In the genomic region with DNA sequence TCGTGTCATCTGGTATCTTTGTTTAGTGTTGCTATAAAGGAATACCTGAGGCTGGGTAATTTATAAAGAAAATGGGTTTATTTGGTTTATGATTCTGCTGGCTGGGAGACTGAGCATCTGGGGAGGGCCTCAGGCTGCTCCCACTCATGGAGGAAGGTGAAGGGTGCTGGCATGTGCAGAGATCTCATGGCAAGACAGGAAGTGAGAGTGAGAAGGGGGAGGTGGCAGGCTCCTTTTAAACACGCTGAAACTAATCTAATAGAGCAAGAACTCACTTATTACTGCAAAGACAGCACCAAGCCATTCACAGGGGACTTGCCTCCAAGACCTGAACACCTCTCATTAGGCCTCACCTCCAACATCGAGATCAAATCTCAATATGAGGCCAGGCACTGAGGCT, we compare ENCODE assay signal across 14 cellular contexts. TPM values are rescaled to one million over a fixed set of nuclear protein-coding genes. Genes with fewer than 3 reads are reported as not detected.
"Had no signal": no experiment of that assay in that cellular context is flagged by ENCODE, and none has a peak within 500 bp of the region (broad histone marks: within the 10 kb centered on the region; RNA-seq: fewer than 3 reads in every experiment).

No MANE protein-coding gene starts in this region.

- H3K36me3 ChIP-seq: heart right ventricle, left lung, sigmoid colon had no signal

- H3K4me3 ChIP-seq: body of pancreas, coronary artery, heart right ventricle, left lung, sigmoid colon had no signal

- ATAC-seq: body of pancreas; heart right ventricle; left lung; natural killer cell treated with Interleukin-12 subunit alpha and Interleukin-12 subunit beta and Interleukin-15 and Interleukin-18, amount 100 ng/mL, for 72 hours had no signal

- H3K9me3 ChIP-seq: body of pancreas, heart right ventricle, left lung, sigmoid colon had no signal

- DNase-seq: activated CD4-positive, alpha-beta T cell treated with anti-CD3 and anti-CD28 coated beads, Interleukin-2, amount 50 U/mL, for 1 hour; body of pancreas; central memory CD4-positive, alpha-beta T cell; effector memory CD4-positive, alpha-beta T cell; heart right ventricle; left lung; sigmoid colon; stimulated activated CD4-positive, alpha-beta T cell treated with anti-CD3 and anti-CD28 coated beads, Interleukin-2, amount 100 ng/mL, for 24 hours; stimulated activated naive CD4-positive, alpha-beta T cell had no signal

- H3K4me1 ChIP-seq: body of pancreas, heart right ventricle, left lung, sigmoid colon had no signal

- H3K27me3 ChIP-seq: body of pancreas, heart right ventricle, left lung, sigmoid colon had no signal

- H3K27ac ChIP-seq: body of pancreas, coronary artery, heart right ventricle, left lung, sigmoid colon had no signal

RNA-seq across cellular contexts. Expression of a gene that starts 11.3 kb away (rescaled TPM):
- total RNA-seq: body of pancreas; natural killer cell treated with Interleukin-12 subunit alpha and Interleukin-12 subunit beta and Interleukin-15 and Interleukin-18, amount 100 ng/mL, for 72 hours; sigmoid colon had no signal

RNA-seq across cellular contexts. Expression of a gene that starts 49.8 kb away (rescaled TPM):
- total RNA-seq: body of pancreas; fibroblast of lung; natural killer cell treated with Interleukin-12 subunit alpha and Interleukin-12 subunit beta and Interleukin-15 and Interleukin-18, amount 100 ng/mL, for 72 hours; osteocyte; pulmonary artery endothelial cell; sigmoid colon had no signal
